In genomic region chr19:18522124-18522861, GRCh38 we compare ENCODE assay signal across 8 cellular contexts. TPM values are rescaled to one million over a fixed set of nuclear protein-coding genes. Genes with fewer than 3 reads are reported as not detected.
DNase-seq lines count a peak whose midpoint lies in the region; ATAC-seq and TF ChIP-seq lines count a peak whose summit lies in the region.

No MANE protein-coding gene starts in this region.

- H3K27ac Mint-ChIP-seq in activated T-cell treated with anti-CD3 and anti-CD28 coated beads, Interleukin-2, amount 50 U/mL, for 24 hours, result peak overlapping the region; percentile 97

- H3K9me3 ChIP-seq in PC-3 (ENCODE audit: low read length) (no peaks in the 10 kb centered on the region), mucosa of stomach (ENCODE audit: control insufficient read depth, low read length) (no peaks in the 10 kb centered on the region)

- H3K27me3 ChIP-seq in PC-3 (ENCODE audit: low read length) (no peaks in the 10 kb centered on the region), mucosa of stomach (ENCODE audit: control insufficient read depth, insufficient read depth, low read length) (no peaks in the 10 kb centered on the region)

- peak overlapping the region; percentile 52 for H2AFZ ChIP-seq in PC-3 (ENCODE audit: low read length)

- H3K4me2 ChIP-seq in PC-3 (ENCODE audit: low read length), result peak overlapping the region; percentile 93

- H3K9me2 ChIP-seq in PC-3 (replicated peaks; ENCODE audit: low read length), result no peaks in the 10 kb centered on the region

- DNase-seq in DMS153 treated with DMSO at 0.1 percent for 48 hours (lab: John Stamatoyannopoulos, UW; ENCODE audit: unreplicated experiment) (peak; percentile 98), PC-3 (peak; percentile 100)
- peak; percentile 100 for DNase-seq in Jurkat, Clone E6-1 (ENCODE audit: low read depth, low spot score)
- DNase-seq in activated T-cell treated with anti-CD3 and anti-CD28 coated beads, Interleukin-2, amount 50 U/mL, for 24 hours, result peak; percentile 100
- peak; percentile 99 to 100 for DNase-seq in stimulated activated CD8-positive, alpha-beta memory T cell treated with anti-CD3 and anti-CD28 coated beads, Interleukin-7, amount 100 ng/mL, for 1 hour (ENCODE audit: low read depth in 2 of 2)

- peaks cover 41% of the 10 kb centered on the region for H3K79me2 ChIP-seq in PC-3 (ENCODE audit: low read length)

- no peaks in the 10 kb centered on the region for H3K9me3 Mint-ChIP-seq in activated T-cell treated with anti-CD3 and anti-CD28 coated beads, Interleukin-2, amount 50 U/mL, for 24 hours

- intact Hi-C loops in PC-3 (cut with micrococcal nuclease), result loop anchor here (5.0 kb wide), 3 partner anchors 35 to 115 kb away; partner anchors contain the start of genes KLHL26 and KXD1

- peaks cover 16% of the 10 kb centered on the region for H3K4me1 Mint-ChIP-seq in activated T-cell treated with anti-CD3 and anti-CD28 coated beads, Interleukin-2, amount 50 U/mL, for 24 hours (ENCODE audit: low read depth)

- ATAC-seq in GM21717 (IDR thresholded peaks at IDR 0.05; ENCODE audit: unreplicated experiment), result peak; percentile 81
- ATAC-seq in PC-3, result peak; percentile 85
- peak; percentile 92 for ATAC-seq in esophagus mucosa

- H3K4me3 Mint-ChIP-seq in activated T-cell treated with anti-CD3 and anti-CD28 coated beads, Interleukin-2, amount 50 U/mL, for 24 hours, result peak overlapping the region; percentile 82

- POLR2A ChIA-PET in PC-3 (lab: Charles Lee; ENCODE audit: unreplicated experiment), result interaction anchor here (0.6 to 1.4 kb wide), 3 partner anchors 35 to 329 kb away, joined by 3 to 10 read pairs (median 4); partner anchors contain the start of genes JUND, KXD1 and MPV17L2

- peak overlapping the region; percentile 90; the same call in 1 of the 2 replicates for H3K27ac ChIP-seq in PC-3 (ENCODE audit: low read length)

- TF ChIP-seq CTCF in PC-3 (conservative IDR thresholded peaks at IDR 0.05; ENCODE audit: low read depth, low read length), result no peak

- CTCF ChIA-PET in PC-3 (lab: Charles Lee), result interaction anchor here (0.6 kb wide), 1 partner anchor 71 kb away, joined by 4 read pairs; no protein-coding TSS in a partner anchor

- H4K20me1 ChIP-seq in PC-3 (ENCODE audit: low read length), result peaks cover 29% of the 10 kb centered on the region

- H3K27me3 Mint-ChIP-seq in activated T-cell treated with anti-CD3 and anti-CD28 coated beads, Interleukin-2, amount 50 U/mL, for 24 hours, result no peaks in the 10 kb centered on the region

- H3K36me3 ChIP-seq in PC-3 (ENCODE audit: low read depth, low read length) (no peaks in the 10 kb centered on the region), mucosa of stomach (ENCODE audit: control insufficient read depth, insufficient read depth, low read length) (no peaks in the 10 kb centered on the region)

- peaks cover 7% of the 10 kb centered on the region for H3K36me3 Mint-ChIP-seq in activated T-cell treated with anti-CD3 and anti-CD28 coated beads, Interleukin-2, amount 50 U/mL, for 24 hours (ENCODE audit: low read depth)

- H3F3A ChIP-seq in PC-3 (ENCODE audit: low read length, unreplicated experiment), result no peaks in the 10 kb centered on the region

- H3K4me3 ChIP-seq in Jurkat, Clone E6-1 (ENCODE audit: low read length), result peak overlapping the region; percentile 83
- H3K4me3 ChIP-seq in PC-3 (ENCODE audit: low read length) (peak overlapping the region; percentile 100), mucosa of stomach (ENCODE audit: low read length) (no peak overlapping the region)

- no TSS peak for BruUV-seq in PC-3 (replicated peaks; lab: Mats Ljungman, UMichigan)

- H3K4me1 ChIP-seq in PC-3 (ENCODE audit: insufficient read depth, low read length) (peaks cover 26% of the 10 kb centered on the region), mucosa of stomach (ENCODE audit: control insufficient read depth, insufficient read depth, low read length) (peaks cover 8% of the 10 kb centered on the region)

- peak overlapping the region; percentile 96; the same call in 1 of the 2 replicates for H3K9ac ChIP-seq in PC-3 (ENCODE audit: low read length)
- peak overlapping the region; percentile 96 for H3K9ac ChIP-seq in mucosa of stomach (ENCODE audit: low read length)

RNA-seq across cellular contexts. Expression of gene ELL, which starts 0.4 kb away (rescaled TPM):
- 8.1 TPM for polyA plus RNA-seq in Jurkat, Clone E6-1 (2012; ENCODE audit: insufficient read depth, insufficient read length)
- 21.0 and 30.6 TPM in 2 replicates for total RNA-seq in PC-3 (2014; rRNA removed)
- total RNA-seq in esophagus mucosa, result 7.5 TPM

RNA-seq across cellular contexts. Expression of gene FKBP8, which starts 21.1 kb away (rescaled TPM):
- 204 TPM for polyA plus RNA-seq in Jurkat, Clone E6-1 (2012; ENCODE audit: insufficient read depth, insufficient read length)
- 243 and 278 TPM in 2 replicates for total RNA-seq in PC-3 (2014; rRNA removed)
- total RNA-seq in esophagus mucosa, result 125 TPM

RNA-seq across cellular contexts. Expression of gene KXD1, which starts 35.4 kb away (rescaled TPM):
- 116 TPM for polyA plus RNA-seq in Jurkat, Clone E6-1 (2012; ENCODE audit: insufficient read depth, insufficient read length)
- 137 and 162 TPM in 2 replicates for total RNA-seq in PC-3 (2014; rRNA removed)
- total RNA-seq in esophagus mucosa, result 60.2 TPM

RNA-seq across cellular contexts. Expression of gene UBA52, which starts 49.4 kb away (rescaled TPM):
- 2,015 TPM for polyA plus RNA-seq in Jurkat, Clone E6-1 (2012; ENCODE audit: insufficient read depth, insufficient read length)
- total RNA-seq in PC-3 (2014; rRNA removed) (871 and 1,108 TPM in 2 replicates), esophagus mucosa (1,224 TPM)
